19 cellular contexts compared by ENCODE assay signal in genomic region chr2:23531280-23531679, GRCh38.
"Had no signal": no experiment of that assay in that cellular context is flagged by ENCODE, and none has a peak within 500 bp of the region (broad histone marks: within the 10 kb centered on the region; RNA-seq: fewer than 3 reads in every experiment).

No MANE protein-coding gene starts in this region.

- H3K27ac Mint-ChIP-seq: mesothelial cell of epicardium; stimulated activated naive B cell treated with anti-CD40 and anti-IgM and Interleukin-4, amounts not matched to agents 10 μg/mL and 1 μg/mL and 100 μg/mL, for 72 hours; T-helper 2 cell treated with Interferon-gamma antibody and Interleukin-4, amounts not matched to agents 5 μg/mL and 100 μg/mL, for 36 hours had no signal

- DNase-seq: activated CD4-positive, alpha-beta T cell treated with anti-CD3 and anti-CD28 coated beads, Interleukin-2, amount 50 U/mL, for 1 hour; activated CD4-positive, CD25-positive, alpha-beta regulatory T cell; activated effector memory CD4-positive, alpha-beta T cell treated with Interleukin-2 at 50 U/mL for 16 hours; activated T-cell treated with anti-CD3 and anti-CD28 coated beads, Interleukin-2, amount 50 U/mL, for 24 hours; dermis blood vessel endothelial cell; effector memory CD8-positive, alpha-beta T cell; gastrocnemius medialis; heart right ventricle; left cardiac atrium; lower lobe of right lung; retina; stimulated activated CD4-positive, alpha-beta T cell treated with anti-CD3 and anti-CD28 coated beads, Interleukin-15, amount 100 ng/mL, for 24 hours; stimulated activated CD4-positive, alpha-beta T cell treated with anti-CD3 and anti-CD28 coated beads, Interleukin-4, amount 100 ng/mL, for 1 hour; stimulated activated naive B cell treated with anti-CD40 and anti-IgM and Interleukin-4, amounts not matched to agents 10 μg/mL and 1 μg/mL and 100 μg/mL, for 72 hours; transverse colon had no signal

- H3K36me3 Mint-ChIP-seq: mesothelial cell of epicardium; stimulated activated naive B cell treated with anti-CD40 and anti-IgM and Interleukin-4, amounts not matched to agents 10 μg/mL and 1 μg/mL and 100 μg/mL, for 72 hours had no signal

- H3K4me3 Mint-ChIP-seq: mesothelial cell of epicardium; stimulated activated naive B cell treated with anti-CD40 and anti-IgM and Interleukin-4, amounts not matched to agents 10 μg/mL and 1 μg/mL and 100 μg/mL, for 72 hours had no signal

- H3K9me3 ChIP-seq: gastrocnemius medialis, heart right ventricle, lower lobe of right lung, SJSA1, transverse colon had no signal

- ATAC-seq: activated naive CD4-positive, alpha-beta T cell treated with anti-CD3 and anti-CD28 coated beads, Interleukin-2, amount 50 U/mL, for 72 hours; effector memory CD8-positive, alpha-beta T cell; gastrocnemius medialis; lower lobe of right lung; stimulated activated naive B cell treated with anti-CD40 and anti-IgM and Interleukin-4, amounts not matched to agents 10 μg/mL and 1 μg/mL and 100 μg/mL, for 72 hours had no signal

- H3K27me3 Mint-ChIP-seq: activated T-cell treated with anti-CD3 and anti-CD28 coated beads, Interleukin-2, amount 50 U/mL, for 24 hours had no signal

- H3K9me3 Mint-ChIP-seq: activated naive CD4-positive, alpha-beta T cell treated with anti-CD3 and anti-CD28 coated beads, Interleukin-2, amount 50 U/mL, for 72 hours; activated T-cell treated with anti-CD3 and anti-CD28 coated beads, Interleukin-2, amount 50 U/mL, for 24 hours; effector memory CD8-positive, alpha-beta T cell; mesothelial cell of epicardium; stimulated activated naive B cell treated with anti-CD40 and anti-IgM and Interleukin-4, amounts not matched to agents 10 μg/mL and 1 μg/mL and 100 μg/mL, for 72 hours; T-helper 2 cell treated with Interferon-gamma antibody and Interleukin-4, amounts not matched to agents 5 μg/mL and 100 μg/mL, for 36 hours had no signal
